ENCODE assay signal across 24 cellular contexts in genomic region chr11:6677018-6677417, GRCh38.
"Had no signal": no experiment of that assay in that cellular context is flagged by ENCODE, and none has a peak within 500 bp of the region (broad histone marks: within the 10 kb centered on the region; RNA-seq: fewer than 3 reads in every experiment).

No MANE protein-coding gene starts in this region.

- H3K4me3 Mint-ChIP-seq: dendritic cell treated with granulocyte-macrophage colony-stimulating factor and Interleukin-4, amounts not matched to agents 40 ng/mL and 50 ng/mL, for 4 days; memory B cell; naive thymus-derived CD4-positive, alpha-beta T cell had no signal

- H3K27me3 Mint-ChIP-seq: dendritic cell treated with granulocyte-macrophage colony-stimulating factor and Interleukin-4, amounts not matched to agents 40 ng/mL and 50 ng/mL, for 4 days; memory B cell; naive thymus-derived CD4-positive, alpha-beta T cell had no signal

- H3K27ac Mint-ChIP-seq: dendritic cell treated with granulocyte-macrophage colony-stimulating factor and Interleukin-4, amounts not matched to agents 40 ng/mL and 50 ng/mL, for 4 days; memory B cell had no signal

- H3K27ac ChIP-seq: dorsolateral prefrontal cortex, epithelial cell of prostate, esophagus squamous epithelium, gastrocnemius medialis, heart right ventricle, left lung, lower lobe of right lung had no signal

- H3K4me3 ChIP-seq: dorsolateral prefrontal cortex, esophagus squamous epithelium, gastrocnemius medialis, heart right ventricle, left lung, lower lobe of right lung had no signal

- H3K9me3 Mint-ChIP-seq: dendritic cell treated with granulocyte-macrophage colony-stimulating factor and Interleukin-4, amounts not matched to agents 40 ng/mL and 50 ng/mL, for 4 days; memory B cell had no signal

- DNase-seq: cortex of kidney; dorsolateral prefrontal cortex; effector CD4-positive, alpha-beta T cell; effector memory CD4-positive, alpha-beta T cell; erythroblast; esophagus squamous epithelium; foreskin fibroblast; foreskin melanocyte; gastrocnemius medialis; glutamatergic neuron; head of caudate nucleus; heart right ventricle; hippocampal formation; left cardiac atrium; left lung; left ventricle myocardium superior; lower lobe of right lung; mammary epithelial cell; mesendoderm; midbrain; naive thymus-derived CD4-positive, alpha-beta T cell had no signal
